ENCODE assay signal across 8 cellular contexts in genomic region chr6:169700296-169700695, GRCh38. TPM values are rescaled to one million over a fixed set of nuclear protein-coding genes. Genes with fewer than 3 reads are reported as not detected.
A peak's percentile ranks its signal among the peaks of the same experiment; 100 is the strongest.
DNase-seq lines count a peak whose midpoint lies in the region; ATAC-seq and TF ChIP-seq lines count a peak whose summit lies in the region.
"Had no signal": no experiment of that assay in that cellular context is flagged by ENCODE, and none has a peak within 500 bp of the region (broad histone marks: within the 10 kb centered on the region; RNA-seq: fewer than 3 reads in every experiment).

No MANE protein-coding gene starts in this region.

- H3K79me2 ChIP-seq in trophoblast cell (ENCODE audit: control insufficient read depth, insufficient read depth, low read length, poor library complexity), result peaks cover 12% of the 10 kb centered on the region

- H3K36me3 ChIP-seq in trophoblast cell (ENCODE audit: control insufficient read depth in 1 of 2, insufficient read depth in 2 of 2, low read length in 2 of 2), result peaks cover 3 to 15% of the 10 kb centered on the region in 2 experiments

- no peak for ATAC-seq in HG02973 (IDR thresholded peaks at IDR 0.05; ENCODE audit: unreplicated experiment)
- no peak for ATAC-seq in HG03025 (IDR thresholded peaks at IDR 0.05; ENCODE audit: low FRiP score, unreplicated experiment)

- H2AK5ac ChIP-seq in trophoblast cell (ENCODE audit: low read length), result no peak overlapping the region

- peaks cover 10% of the 10 kb centered on the region for H3K79me1 ChIP-seq in trophoblast cell (ENCODE audit: low read length)

- H2BK120ac ChIP-seq in trophoblast cell (ENCODE audit: insufficient read depth, low read length, poor library complexity), result no peak overlapping the region

- H4K91ac ChIP-seq in trophoblast cell (ENCODE audit: low read depth, low read length), result no peak overlapping the region

- H2BK5ac ChIP-seq in trophoblast cell (ENCODE audit: low read depth, low read length, poor library complexity), result no peak overlapping the region

- H3K9me3 ChIP-seq in trophoblast cell (ENCODE audit: insufficient read depth, low read depth, low read length), result peaks cover 6% of the 10 kb centered on the region

- H3K4me2 ChIP-seq in trophoblast cell (ENCODE audit: low read length), result peak overlapping the region; percentile 41

- no peak overlapping the region for H4K12ac ChIP-seq in trophoblast cell (ENCODE audit: low read depth, low read length)

- no peak overlapping the region for H2AFZ ChIP-seq in trophoblast cell (ENCODE audit: insufficient read depth, low read length, poor library complexity)

- H3K4me1 ChIP-seq in trophoblast cell (ENCODE audit: control insufficient read depth in 1 of 2, insufficient read depth in 2 of 2, low read length in 2 of 2), result peaks cover 2 to 11% of the 10 kb centered on the region in 2 experiments

- no peaks in the 10 kb centered on the region for H3K27me3 ChIP-seq in trophoblast cell (ENCODE audit: insufficient read depth, low read length)

- H4K8ac ChIP-seq in trophoblast cell (ENCODE audit: low read depth, low read length), result no peak overlapping the region

- WGBS in trophoblast cell (ENCODE audit: extremely low coverage, insufficient coverage, insufficient read length), result no CpG with 5 or more reads among the region's 5 CpGs

- no peak overlapping the region for H3K14ac ChIP-seq in trophoblast cell (ENCODE audit: low read length)

- no peak overlapping the region for H3K4ac ChIP-seq in trophoblast cell (ENCODE audit: low read depth, low read length)

- no peak for TF ChIP-seq CTCF in choroid plexus epithelial cell (conservative IDR thresholded peaks at IDR 0.05; ENCODE audit: low read depth, low read length)

- H3K4me3 ChIP-seq in choroid plexus epithelial cell (ENCODE audit: low read depth, low read length), result no peak overlapping the region
- H3K4me3 ChIP-seq in trophoblast cell (ENCODE audit: low read depth, low read length), result no peak overlapping the region

- DNase-seq in GDM1 (lab: John Stamatoyannopoulos, UW), result peak; percentile 28
- DNase-seq in MV-4-11 (lab: John Stamatoyannopoulos, UW), result peak; percentile 88
- DNase-seq in choroid plexus epithelial cell (ENCODE audit: low read depth), result peak; percentile 26
- no peak for DNase-seq in trophoblast cell
- no peak for DNase-seq in DMS79 treated with DMSO at 0.1 percent for 48 hours (lab: John Stamatoyannopoulos, UW)
- DNase-seq: NCI-H1417 treated with DMSO at 0.1 percent for 48 hours had no signal

- no peak overlapping the region for H2BK12ac ChIP-seq in trophoblast cell (ENCODE audit: low read length)

- H3K23ac ChIP-seq in trophoblast cell (ENCODE audit: low read length), result no peak overlapping the region

- no peak overlapping the region for H3K27ac ChIP-seq in trophoblast cell (ENCODE audit: low read depth, low read length)

- H3K18ac ChIP-seq in trophoblast cell (ENCODE audit: low read length), result no peak overlapping the region

- H3K9ac ChIP-seq in trophoblast cell (ENCODE audit: low read length), result no peak overlapping the region

RNA-seq across cellular contexts. Expression of gene WDR27, which starts 1.5 kb away (rescaled TPM):
- 16.0 TPM in 2 replicates for polyA plus RNA-seq in trophoblast cell (2013)

RNA-seq across cellular contexts. Expression of gene C6orf120, which starts 1.6 kb away (rescaled TPM):
- 19.3 and 20.0 TPM in 2 replicates for polyA plus RNA-seq in trophoblast cell (2013)

RNA-seq across cellular contexts. Expression of gene PHF10, which starts 24.0 kb away (rescaled TPM):
- 34.1 and 36.8 TPM in 2 replicates for polyA plus RNA-seq in trophoblast cell (2013)

RNA-seq across cellular contexts. Expression of gene DYNLT2, which starts 51.1 kb away (rescaled TPM):
- 1.3 TPM in 2 replicates for polyA plus RNA-seq in trophoblast cell (2013)

RNA-seq across cellular contexts. Expression of gene ERMARD, which starts 51.1 kb away (rescaled TPM):
- 8.6 and 9.0 TPM in 2 replicates for polyA plus RNA-seq in trophoblast cell (2013)

Comparison
In these comparisons a context has a peak if more than half of its experiments do, and no peak if none do; other contexts are left out.
1. DNase-seq: peak in GDM1 (single experiment), MV-4-11 (single experiment) and choroid plexus epithelial cell (single experiment); none in trophoblast cell (0 of 2) and DMS79 treated with DMSO at 0.1 percent for 48 hours (single experiment).